19 cellular contexts compared by ENCODE assay signal in genomic region chr10:128693493-128694132, GRCh38.
"Had no signal": no experiment of that assay in that cellular context is flagged by ENCODE, and none has a peak within 500 bp of the region (broad histone marks: within the 10 kb centered on the region; RNA-seq: fewer than 3 reads in every experiment).

No MANE protein-coding gene starts in this region.

- H3K4me3 ChIP-seq: esophagus squamous epithelium, gastroesophageal sphincter, lung, ovary, smooth muscle cell had no signal

- H3K4me1 ChIP-seq: esophagus squamous epithelium, gastroesophageal sphincter had no signal

- H3K27me3 ChIP-seq: esophagus squamous epithelium, ovary had no signal

- DNase-seq: effector memory CD4-positive, alpha-beta T cell; esophagus squamous epithelium; foreskin fibroblast; glutamatergic neuron; left colon; left ventricle myocardium superior; naive thymus-derived CD4-positive, alpha-beta T cell; nucleus accumbens; ovary; right cardiac atrium; stimulated activated CD4-positive, alpha-beta T cell treated with anti-CD3 and anti-CD28 coated beads, Interleukin-2, amount 100 ng/mL, for 48 hours; stimulated activated naive CD4-positive, alpha-beta T cell treated with Interleukin-2 at 50 U/mL for 16 hours had no signal

- H3K4me3 Mint-ChIP-seq: naive thymus-derived CD4-positive, alpha-beta T cell; neural crest cell; type B pancreatic cell had no signal

- H3K9me3 ChIP-seq: gastroesophageal sphincter, ovary had no signal

- H3K27ac Mint-ChIP-seq: naive thymus-derived CD4-positive, alpha-beta T cell; type B pancreatic cell had no signal

- FAIRE-seq: urothelium cell line had no signal

- H3K36me3 ChIP-seq: esophagus squamous epithelium, gastroesophageal sphincter, ovary had no signal

- H3K27ac ChIP-seq: epithelial cell of prostate, esophagus squamous epithelium, gastroesophageal sphincter, ovary had no signal

- ATAC-seq: gastroesophageal sphincter; left colon; left ventricle myocardium superior; naive thymus-derived CD4-positive, alpha-beta T cell; right cardiac atrium had no signal

- H3K36me3 Mint-ChIP-seq: naive thymus-derived CD4-positive, alpha-beta T cell; type B pancreatic cell had no signal

- H3K9me3 Mint-ChIP-seq: neural crest cell, type B pancreatic cell had no signal

- H3K4me2 ChIP-seq: smooth muscle cell had no signal
